Comparison of ENCODE assay signal across 1 cellular context in the genomic region with DNA sequence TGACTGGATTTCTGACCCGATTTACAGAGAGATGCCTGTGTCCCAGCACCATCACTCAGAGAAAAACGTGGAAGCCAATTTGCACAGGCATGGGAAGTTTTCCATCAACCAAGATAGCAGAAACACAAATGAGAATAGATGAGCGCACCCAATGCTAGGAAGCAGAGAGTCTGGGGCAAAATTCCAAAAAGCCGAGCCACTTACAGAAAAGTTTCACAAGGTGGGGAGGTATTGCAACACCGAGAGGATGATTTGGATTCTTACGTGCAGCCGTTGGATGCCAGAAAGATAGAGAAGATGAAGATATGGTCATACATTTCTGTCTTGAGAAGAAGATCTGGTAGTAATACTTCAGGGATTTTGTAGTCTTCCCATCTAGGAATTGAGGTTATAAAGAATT.
TF ChIP-seq lines count a peak whose summit lies in the region.

No MANE protein-coding gene starts in this region.

TF ChIP-seq in HepG2, 621 proteins besides CTCF, POLR2A, EP300 and RAD21:
- TF ChIP-seq, protein P1, sequence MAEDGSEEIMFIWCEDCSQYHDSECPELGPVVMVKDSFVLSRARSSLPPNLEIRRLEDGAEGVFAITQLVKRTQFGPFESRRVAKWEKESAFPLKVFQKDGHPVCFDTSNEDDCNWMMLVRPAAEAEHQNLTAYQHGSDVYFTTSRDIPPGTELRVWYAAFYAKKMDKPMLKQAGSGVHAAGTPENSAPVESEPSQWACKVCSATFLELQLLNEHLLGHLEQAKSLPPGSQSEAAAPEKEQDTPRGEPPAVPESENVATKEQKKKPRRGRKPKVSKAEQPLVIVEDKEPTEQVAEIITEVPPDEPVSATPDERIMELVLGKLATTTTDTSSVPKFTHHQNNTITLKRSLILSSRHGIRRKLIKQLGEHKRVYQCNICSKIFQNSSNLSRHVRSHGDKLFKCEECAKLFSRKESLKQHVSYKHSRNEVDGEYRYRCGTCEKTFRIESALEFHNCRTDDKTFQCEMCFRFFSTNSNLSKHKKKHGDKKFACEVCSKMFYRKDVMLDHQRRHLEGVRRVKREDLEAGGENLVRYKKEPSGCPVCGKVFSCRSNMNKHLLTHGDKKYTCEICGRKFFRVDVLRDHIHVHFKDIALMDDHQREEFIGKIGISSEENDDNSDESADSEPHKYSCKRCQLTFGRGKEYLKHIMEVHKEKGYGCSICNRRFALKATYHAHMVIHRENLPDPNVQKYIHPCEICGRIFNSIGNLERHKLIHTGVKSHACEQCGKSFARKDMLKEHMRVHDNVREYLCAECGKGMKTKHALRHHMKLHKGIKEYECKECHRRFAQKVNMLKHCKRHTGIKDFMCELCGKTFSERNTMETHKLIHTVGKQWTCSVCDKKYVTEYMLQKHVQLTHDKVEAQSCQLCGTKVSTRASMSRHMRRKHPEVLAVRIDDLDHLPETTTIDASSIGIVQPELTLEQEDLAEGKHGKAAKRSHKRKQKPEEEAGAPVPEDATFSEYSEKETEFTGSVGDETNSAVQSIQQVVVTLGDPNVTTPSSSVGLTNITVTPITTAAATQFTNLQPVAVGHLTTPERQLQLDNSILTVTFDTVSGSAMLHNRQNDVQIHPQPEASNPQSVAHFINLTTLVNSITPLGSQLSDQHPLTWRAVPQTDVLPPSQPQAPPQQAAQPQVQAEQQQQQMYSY (CRISPR knock-in tag; IDR thresholded peaks at IDR 0.05), result no peak
- peak; percentile 62 for TF ChIP-seq CEBPB (IDR thresholded peaks at IDR 0.05; ENCODE audit: borderline replicate concordance, low read depth, low read length)
TF ChIP-seq in HepG2: peak in this region for 1.
